Comparison of ENCODE assay signal across 8 cellular contexts in genomic region chr2:202278944-202279343, GRCh38. TPM values are rescaled to one million over a fixed set of nuclear protein-coding genes. Genes with fewer than 3 reads are reported as not detected.
DNase-seq lines count a peak whose midpoint lies in the region; ATAC-seq and TF ChIP-seq lines count a peak whose summit lies in the region.

No MANE protein-coding gene starts in this region.

- H3K4me1 ChIP-seq in body of pancreas: peaks cover 20% of the 10 kb centered on the region

- TF ChIP-seq CTCF in body of pancreas (IDR thresholded peaks at IDR 0.05): peak; percentile 11 to 43 (median 32)

- ATAC-seq in body of pancreas: peak; percentile 56
- no peak for ATAC-seq in GM18907 (IDR thresholded peaks at IDR 0.05; ENCODE audit: unreplicated experiment)
- ATAC-seq in GM21360 (IDR thresholded peaks at IDR 0.05; ENCODE audit: unreplicated experiment): no peak

- intact Hi-C loops in body of pancreas (cut with DNase I): no loop called here

- H3K36me3 ChIP-seq in body of pancreas (replicated peaks in 1 of 2; ENCODE audit: insufficient read depth in 1 of 2, low read depth in 2 of 2): peaks cover 7 to 24% of the 10 kb centered on the region in 2 donors

- H3K9me3 ChIP-seq in body of pancreas: no peaks in the 10 kb centered on the region

- H3K4me3 ChIP-seq in body of pancreas: no peak overlapping the region

- no peaks in the 10 kb centered on the region for H3K27me3 ChIP-seq in body of pancreas

- no peak overlapping the region for H3K27ac ChIP-seq in body of pancreas

- WGBS in body of pancreas, 2 donors: 31 to 42% methylated on average over 1 of the region's 1 CpG

- DNase-seq in SHP77 (lab: John Stamatoyannopoulos, UW) (peak; percentile 18 to 29), SHP77 treated with DMSO at 0.1 percent for 48 hours (lab: John Stamatoyannopoulos, UW) (no peak), NCI-H1694 (lab: John Stamatoyannopoulos, UW) (peak; percentile 37), body of pancreas (no peak), kidney glomerular epithelial cell (lab: John Stamatoyannopoulos, UW) (peak; percentile 39), activated gamma-delta T cell treated with Interleukin-2 at 50 U/mL for 16 hours (no peak)

- no peak for TF ChIP-seq POLR2A in body of pancreas (IDR thresholded peaks at IDR 0.05)

RNA-seq across cellular contexts. Expression of gene NOP58, which starts 13.4 kb away (rescaled TPM):
- 10 to 100 TPM; 70.2 to 93.4 TPM for total RNA-seq in body of pancreas

RNA-seq across cellular contexts. Expression of gene SUMO1, which starts 40.5 kb away (rescaled TPM):
- total RNA-seq in body of pancreas: 10 to 100 TPM in 1 of 2 donors, 1 to 10 TPM in 1; 5.6 to 43.8 TPM

Comparison
In these comparisons a context has a peak if more than half of its experiments do, and no peak if none do; other contexts are left out.
1. DNase-seq: peak in SHP77 (2 of 2), NCI-H1694 (single experiment) and kidney glomerular epithelial cell (single experiment); none in SHP77 treated with DMSO at 0.1 percent for 48 hours (single experiment), body of pancreas (0 of 4) and activated gamma-delta T cell treated with Interleukin-2 at 50 U/mL for 16 hours (single experiment).